In the genomic region with DNA sequence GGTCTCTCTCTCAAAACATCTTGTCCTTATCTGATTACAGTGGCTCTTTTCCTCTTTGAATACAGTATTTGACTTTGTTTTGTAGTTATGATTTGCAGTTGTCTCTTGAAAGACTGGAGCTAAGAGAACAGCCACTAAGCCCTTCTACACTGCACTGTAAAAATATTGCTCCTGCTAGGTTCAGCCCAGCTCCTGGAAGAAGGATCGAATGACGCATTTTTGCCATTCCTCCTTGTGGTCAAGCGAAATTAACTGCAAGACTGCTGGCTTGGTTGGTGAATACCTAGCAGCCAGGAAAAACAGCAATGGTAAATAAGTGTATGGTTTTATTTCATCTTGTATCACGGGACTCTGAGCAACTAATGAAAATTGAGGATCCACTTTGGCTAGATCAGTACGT, we compare ENCODE assay signal across 1 cellular context.
A peak's percentile ranks its signal among the peaks of the same experiment; 100 is the strongest.
TF ChIP-seq lines count a peak whose summit lies in the region.

No MANE protein-coding gene starts in this region.

TF ChIP-seq in GM23338, 12 proteins besides CTCF, POLR2A, EP300 and RAD21:
- TF ChIP-seq, protein P1, sequence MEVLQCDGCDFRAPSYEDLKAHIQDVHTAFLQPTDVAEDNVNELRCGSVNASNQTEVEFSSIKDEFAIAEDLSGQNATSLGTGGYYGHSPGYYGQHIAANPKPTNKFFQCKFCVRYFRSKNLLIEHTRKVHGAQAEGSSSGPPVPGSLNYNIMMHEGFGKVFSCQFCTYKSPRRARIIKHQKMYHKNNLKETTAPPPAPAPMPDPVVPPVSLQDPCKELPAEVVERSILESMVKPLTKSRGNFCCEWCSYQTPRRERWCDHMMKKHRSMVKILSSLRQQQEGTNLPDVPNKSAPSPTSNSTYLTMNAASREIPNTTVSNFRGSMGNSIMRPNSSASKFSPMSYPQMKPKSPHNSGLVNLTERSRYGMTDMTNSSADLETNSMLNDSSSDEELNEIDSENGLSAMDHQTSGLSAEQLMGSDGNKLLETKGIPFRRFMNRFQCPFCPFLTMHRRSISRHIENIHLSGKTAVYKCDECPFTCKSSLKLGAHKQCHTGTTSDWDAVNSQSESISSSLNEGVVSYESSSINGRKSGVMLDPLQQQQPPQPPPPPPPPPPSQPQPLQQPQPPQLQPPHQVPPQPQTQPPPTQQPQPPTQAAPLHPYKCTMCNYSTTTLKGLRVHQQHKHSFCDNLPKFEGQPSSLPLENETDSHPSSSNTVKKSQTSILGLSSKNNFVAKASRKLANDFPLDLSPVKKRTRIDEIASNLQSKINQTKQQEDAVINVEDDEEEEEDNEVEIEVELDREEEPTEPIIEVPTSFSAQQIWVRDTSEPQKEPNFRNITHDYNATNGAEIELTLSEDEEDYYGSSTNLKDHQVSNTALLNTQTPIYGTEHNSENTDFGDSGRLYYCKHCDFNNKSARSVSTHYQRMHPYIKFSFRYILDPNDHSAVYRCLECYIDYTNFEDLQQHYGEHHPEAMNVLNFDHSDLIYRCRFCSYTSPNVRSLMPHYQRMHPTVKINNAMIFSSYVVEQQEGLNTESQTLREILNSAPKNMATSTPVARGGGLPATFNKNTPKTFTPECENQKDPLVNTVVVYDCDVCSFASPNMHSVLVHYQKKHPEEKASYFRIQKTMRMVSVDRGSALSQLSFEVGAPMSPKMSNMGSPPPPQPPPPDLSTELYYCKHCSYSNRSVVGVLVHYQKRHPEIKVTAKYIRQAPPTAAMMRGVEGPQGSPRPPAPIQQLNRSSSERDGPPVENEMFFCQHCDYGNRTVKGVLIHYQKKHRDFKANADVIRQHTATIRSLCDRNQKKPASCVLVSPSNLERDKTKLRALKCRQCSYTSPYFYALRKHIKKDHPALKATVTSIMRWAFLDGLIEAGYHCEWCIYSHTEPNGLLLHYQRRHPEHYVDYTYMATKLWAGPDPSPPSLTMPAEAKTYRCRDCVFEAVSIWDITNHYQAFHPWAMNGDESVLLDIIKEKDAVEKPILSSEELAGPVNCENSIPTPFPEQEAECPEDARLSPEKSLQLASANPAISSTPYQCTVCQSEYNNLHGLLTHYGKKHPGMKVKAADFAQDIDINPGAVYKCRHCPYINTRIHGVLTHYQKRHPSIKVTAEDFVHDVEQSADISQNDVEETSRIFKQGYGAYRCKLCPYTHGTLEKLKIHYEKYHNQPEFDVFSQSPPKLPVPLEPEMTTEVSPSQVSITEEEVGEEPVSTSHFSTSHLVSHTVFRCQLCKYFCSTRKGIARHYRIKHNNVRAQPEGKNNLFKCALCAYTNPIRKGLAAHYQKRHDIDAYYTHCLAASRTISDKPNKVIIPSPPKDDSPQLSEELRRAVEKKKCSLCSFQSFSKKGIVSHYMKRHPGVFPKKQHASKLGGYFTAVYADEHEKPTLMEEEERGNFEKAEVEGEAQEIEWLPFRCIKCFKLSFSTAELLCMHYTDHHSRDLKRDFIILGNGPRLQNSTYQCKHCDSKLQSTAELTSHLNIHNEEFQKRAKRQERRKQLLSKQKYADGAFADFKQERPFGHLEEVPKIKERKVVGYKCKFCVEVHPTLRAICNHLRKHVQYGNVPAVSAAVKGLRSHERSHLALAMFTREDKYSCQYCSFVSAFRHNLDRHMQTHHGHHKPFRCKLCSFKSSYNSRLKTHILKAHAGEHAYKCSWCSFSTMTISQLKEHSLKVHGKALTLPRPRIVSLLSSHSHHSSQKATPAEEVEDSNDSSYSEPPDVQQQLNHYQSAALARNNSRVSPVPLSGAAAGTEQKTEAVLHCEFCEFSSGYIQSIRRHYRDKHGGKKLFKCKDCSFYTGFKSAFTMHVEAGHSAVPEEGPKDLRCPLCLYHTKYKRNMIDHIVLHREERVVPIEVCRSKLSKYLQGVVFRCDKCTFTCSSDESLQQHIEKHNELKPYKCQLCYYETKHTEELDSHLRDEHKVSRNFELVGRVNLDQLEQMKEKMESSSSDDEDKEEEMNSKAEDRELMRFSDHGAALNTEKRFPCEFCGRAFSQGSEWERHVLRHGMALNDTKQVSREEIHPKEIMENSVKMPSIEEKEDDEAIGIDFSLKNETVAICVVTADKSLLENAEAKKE (CRISPR knock-in tag; IDR thresholded peaks at IDR 0.05): peak; percentile 27; the same call in 1 of the 2 replicates
- TF ChIP-seq NANOG (IDR thresholded peaks at IDR 0.05; ENCODE audit: borderline replicate concordance): no peak
